Comparison of ENCODE assay signal across 7 cellular contexts in genomic region chr1:29180497-29181412, GRCh38. TPM values are rescaled to one million over a fixed set of nuclear protein-coding genes. Genes with fewer than 3 reads are reported as not detected.
A peak's percentile ranks its signal among the peaks of the same experiment; 100 is the strongest.
DNase-seq lines count a peak whose midpoint lies in the region; ATAC-seq and TF ChIP-seq lines count a peak whose summit lies in the region.

No MANE protein-coding gene starts in this region.

- ATAC-seq in HG03354 (IDR thresholded peaks at IDR 0.05; ENCODE audit: poor library complexity, severe bottlenecking, unreplicated experiment) (peak; percentile 10), gastroesophageal sphincter (peak; percentile 9)
- no peak for ATAC-seq in activated CD8-positive, alpha-beta T cell treated with anti-CD3 and anti-CD28 coated beads for 36 hours

- peaks cover 45% of the 10 kb centered on the region for H3K4me1 Mint-ChIP-seq in activated CD8-positive, alpha-beta T cell treated with anti-CD3 and anti-CD28 coated beads for 36 hours (ENCODE audit: low read depth)

- H3K4me1 ChIP-seq in gastroesophageal sphincter (peaks cover 10 to 58% (median 24%) of the 10 kb centered on the region in 3 donors), prostate gland (replicated peaks) (no peaks in the 10 kb centered on the region)

- H3K9me3 ChIP-seq in gastroesophageal sphincter (no peaks in the 10 kb centered on the region), prostate gland (no peaks in the 10 kb centered on the region)

- peaks cover 42% of the 10 kb centered on the region for H3K36me3 Mint-ChIP-seq in activated CD8-positive, alpha-beta T cell treated with anti-CD3 and anti-CD28 coated beads for 36 hours (ENCODE audit: low read depth)

- H3K4me3 ChIP-seq in GM12865 (ENCODE audit: low read depth, low read length): peak overlapping the region; percentile 79
- peak overlapping the region; percentile 85 to 98 for H3K4me3 ChIP-seq in gastroesophageal sphincter
- H3K4me3 ChIP-seq in prostate gland: peak overlapping the region; percentile 97 to 98

- TF ChIP-seq POLR2A in gastroesophageal sphincter (IDR thresholded peaks at IDR 0.05) (no peak), prostate gland (IDR thresholded peaks at IDR 0.05) (no peak)

- TF ChIP-seq EP300 in gastroesophageal sphincter (IDR thresholded peaks at IDR 0.05): no peak

- CTCF ChIA-PET in activated CD8-positive, alpha-beta T cell treated with anti-CD3 and anti-CD28 coated beads for 36 hours (lab: Charles Lee): interaction anchor here (1.2 to 4.2 kb wide), 9 partner anchors 10 to 304 kb away, joined by 4 to 63 read pairs (median 4); no protein-coding TSS in a partner anchor

- H3K27ac ChIP-seq in gastroesophageal sphincter (peak overlapping the region; percentile 96 to 100 (median 100)), prostate gland (peak overlapping the region; percentile 100)

- H3K4me3 Mint-ChIP-seq in activated CD8-positive, alpha-beta T cell treated with anti-CD3 and anti-CD28 coated beads for 36 hours: peak overlapping the region; percentile 83

- H3K27me3 ChIP-seq in gastroesophageal sphincter: no peaks in the 10 kb centered on the region
- H3K27me3 ChIP-seq in prostate gland (replicated peaks; ENCODE audit: insufficient read depth): no peaks in the 10 kb centered on the region

- intact Hi-C loops in activated CD8-positive, alpha-beta T cell treated with anti-CD3 and anti-CD28 coated beads for 36 hours (cut with micrococcal nuclease): loop anchor here (5.0 kb wide), 2 partner anchors 298 to 533 kb away; partner anchors contain the start of gene RNU11
- intact Hi-C loops in prostate gland (cut with DNase I): loop anchor here (2.0 kb wide), 1 partner anchor 56 kb away; no protein-coding TSS in a partner anchor

- peak; percentile 47 for DNase-seq in GM12865 (ENCODE audit: low read depth)
- peak; percentile 33 for DNase-seq in activated CD8-positive, alpha-beta T cell treated with anti-CD3 and anti-CD28 coated beads for 36 hours
- DNase-seq in prostate gland (ENCODE audit: low spot score): peak; percentile 19
- DNase-seq in central memory CD4-positive, alpha-beta T cell: no peak
- DNase-seq in cerebellar cortex (ENCODE audit: low spot score): no peak

- POLR2A ChIA-PET in activated CD8-positive, alpha-beta T cell treated with anti-CD3 and anti-CD28 coated beads for 36 hours (lab: Charles Lee): interaction anchor here (0.6 to 3.4 kb wide), 20 partner anchors 10 to 674 kb away, joined by 3 to 23 read pairs (median 5); partner anchors contain the start of genes MECR, RNU11, TMEM200B and YTHDF2

- 0 to 2% methylated on average over 15 to 18 of the region's 32 CpGs for WGBS in gastroesophageal sphincter (ENCODE audit: low coverage in 1 of 2), 2 donors
- 1% methylated on average over 32 of the region's 32 CpGs for WGBS in prostate gland

- H3K27me3 Mint-ChIP-seq in activated CD8-positive, alpha-beta T cell treated with anti-CD3 and anti-CD28 coated beads for 36 hours: no peaks in the 10 kb centered on the region

- H3K9me3 Mint-ChIP-seq in activated CD8-positive, alpha-beta T cell treated with anti-CD3 and anti-CD28 coated beads for 36 hours: no peaks in the 10 kb centered on the region

- H3K36me3 ChIP-seq in gastroesophageal sphincter: peaks cover 0 to 7% of the 10 kb centered on the region in 2 donors
- no peaks in the 10 kb centered on the region for H3K36me3 ChIP-seq in prostate gland

- H3K27ac Mint-ChIP-seq in activated CD8-positive, alpha-beta T cell treated with anti-CD3 and anti-CD28 coated beads for 36 hours: peak overlapping the region; percentile 98

- no peak for TF ChIP-seq CTCF in GM12865 (IDR thresholded peaks at IDR 0.05; ENCODE audit: insufficient read depth, low read depth, low read length, missing control alignments)
- no peak for TF ChIP-seq CTCF in activated CD8-positive, alpha-beta T cell treated with anti-CD3 and anti-CD28 coated beads for 36 hours (IDR thresholded peaks at IDR 0.05)
- no peak for TF ChIP-seq CTCF in gastroesophageal sphincter (IDR thresholded peaks at IDR 0.05)
- TF ChIP-seq CTCF in prostate gland (IDR thresholded peaks at IDR 0.05): no peak

RNA-seq across cellular contexts. Expression of gene SRSF4, which starts 0.9 kb away (rescaled TPM):
- total RNA-seq in activated CD8-positive, alpha-beta T cell treated with anti-CD3 and anti-CD28 coated beads for 36 hours: 100 to 1,000 TPM; 121 to 123 TPM
- 100 to 1,000 TPM in 1 of 4 donors, 10 to 100 TPM in 3; 82.7 to 112 (median 96.8) TPM for total RNA-seq in gastroesophageal sphincter
- total RNA-seq in prostate gland: 10 to 100 TPM; 55.2 to 65.7 TPM

RNA-seq across cellular contexts. Expression of gene MECR, which starts 50.0 kb away (rescaled TPM):
- total RNA-seq in activated CD8-positive, alpha-beta T cell treated with anti-CD3 and anti-CD28 coated beads for 36 hours: 10 to 100 TPM; 42.2 to 43.5 TPM
- 10 to 100 TPM in 3 of 4 donors, 1 to 10 TPM in 1; 8.2 to 17.1 (median 12.9) TPM for total RNA-seq in gastroesophageal sphincter
- 10 to 100 TPM; 17.7 to 49.3 TPM for total RNA-seq in prostate gland

RNA-seq across cellular contexts. Expression of gene PTPRU, which starts 55.6 kb away (rescaled TPM):
- under 1 TPM; 0.56 to 0.74 TPM for total RNA-seq in activated CD8-positive, alpha-beta T cell treated with anti-CD3 and anti-CD28 coated beads for 36 hours
- 10 to 100 TPM; 11.1 to 30.5 (median 23.7) TPM for total RNA-seq in gastroesophageal sphincter
- 10 to 100 TPM; 49.9 to 60.5 TPM for total RNA-seq in prostate gland

RNA-seq across cellular contexts. Expression of gene TMEM200B, which starts 57.1 kb away (rescaled TPM):
- total RNA-seq in activated CD8-positive, alpha-beta T cell treated with anti-CD3 and anti-CD28 coated beads for 36 hours: 1 to 10 TPM; 1.0 to 1.1 TPM
- total RNA-seq in gastroesophageal sphincter: 10 to 100 TPM; 22.6 to 39.7 (median 30.7) TPM
- total RNA-seq in prostate gland: 10 to 100 TPM; 13.0 to 58.0 TPM

Comparison
In these comparisons a context has a peak if more than half of its experiments do, and no peak if none do; other contexts are left out.
1. DNase-seq: peak in GM12865 (single experiment), activated CD8-positive, alpha-beta T cell treated with anti-CD3 and anti-CD28 coated beads for 36 hours (single experiment) and prostate gland (single experiment); none in central memory CD4-positive, alpha-beta T cell (single experiment) and cerebellar cortex (single experiment).
2. RNA of gene PTPRU, which starts 55.6 kb away (total RNA-seq): 49.9 to 60.5 TPM in prostate gland and 11.1 to 30.5 TPM in gastroesophageal sphincter; 0.56 to 0.74 TPM in activated CD8-positive, alpha-beta T cell treated with anti-CD3 and anti-CD28 coated beads for 36 hours; every median in the first group is over 4 times any median in the second.
3. Peak in every context shown above with its lines, with median percentiles within 50 percentile points of each other: H3K4me3 ChIP-seq.